8 cellular contexts compared by ENCODE assay signal in the genomic region with DNA sequence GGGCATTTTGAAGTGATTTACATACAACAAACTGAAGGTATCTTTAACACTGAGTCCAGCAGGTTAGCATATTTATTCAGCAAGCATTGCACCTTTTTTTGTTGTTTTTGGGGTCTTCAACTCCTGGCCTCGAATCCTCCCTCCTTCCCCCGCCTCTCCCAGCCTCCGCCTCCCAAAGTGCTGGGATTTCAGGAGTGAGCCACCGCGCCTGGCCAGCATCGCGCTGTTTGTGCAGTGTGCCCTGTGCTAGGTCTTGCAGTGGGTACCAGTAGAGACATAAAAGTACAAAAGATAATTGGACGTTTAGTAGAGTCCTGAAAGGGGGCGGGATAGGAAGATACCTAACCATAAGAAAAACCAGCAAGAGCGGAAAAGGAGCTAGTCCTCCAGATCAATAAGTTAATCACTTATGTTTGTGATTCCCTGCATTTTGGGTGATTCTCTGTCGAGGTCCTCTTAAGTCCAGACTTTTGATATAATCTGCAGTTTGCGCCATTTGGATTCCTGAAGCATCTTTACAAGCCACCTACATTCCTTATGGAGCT.
DNase-seq lines count a peak whose midpoint lies in the region; ATAC-seq and TF ChIP-seq lines count a peak whose summit lies in the region.

No MANE protein-coding gene starts in this region.

- H2AFZ ChIP-seq in mesenchymal stem cell (ENCODE audit: low read depth, low read length), result peak overlapping the region; percentile 77

- H2BK120ac ChIP-seq in mesenchymal stem cell (ENCODE audit: low read depth, low read length), result no peak overlapping the region

- H3K9me3 ChIP-seq in right atrium auricular region (no peaks in the 10 kb centered on the region), mesenchymal stem cell (ENCODE audit: control insufficient read depth, low read length) (no peaks in the 10 kb centered on the region), aorta (ENCODE audit: control insufficient read depth, low read length) (no peaks in the 10 kb centered on the region)

- H2BK5ac ChIP-seq in mesenchymal stem cell (ENCODE audit: low read depth, low read length, poor library complexity, severe bottlenecking), result no peak overlapping the region

- TF ChIP-seq CTCF in right atrium auricular region (IDR thresholded peaks at IDR 0.05), result no peak
- TF ChIP-seq CTCF in astrocyte of the cerebellum (IDR thresholded peaks at IDR 0.05; ENCODE audit: low read depth, low read length, missing control alignments), result no peak

- H3K36me3 ChIP-seq in right atrium auricular region (no peaks in the 10 kb centered on the region), mesenchymal stem cell (ENCODE audit: control insufficient read depth in 1 of 2, insufficient read depth in 2 of 2, low read depth in 1 of 2, low read length in 2 of 2) (no peaks in the 10 kb centered on the region), aorta (ENCODE audit: control insufficient read depth in 1 of 2, insufficient read depth in 2 of 2, low read length in 1 of 2) (no peaks in the 10 kb centered on the region)

- H4K8ac ChIP-seq in mesenchymal stem cell (ENCODE audit: low read length), result no peak overlapping the region

- peak overlapping the region; percentile 87 for H3K9ac ChIP-seq in mesenchymal stem cell (ENCODE audit: low read length)

- peak overlapping the region in 1 of 2 experiments; percentile 31 for H2BK12ac ChIP-seq in mesenchymal stem cell (ENCODE audit: low read length in 2 of 2)

- in situ Hi-C loops in astrocyte of the cerebellum (cut with HindIII; ENCODE audit: low sequenced_read_pairs), result no loop called here

- peak overlapping the region in 1 of 2 experiments; percentile 15 for H3K4ac ChIP-seq in mesenchymal stem cell (ENCODE audit: low read depth in 1 of 2, low read length in 2 of 2)

- H3K27me3 ChIP-seq in right atrium auricular region (no peaks in the 10 kb centered on the region), mesenchymal stem cell (ENCODE audit: control insufficient read depth in 1 of 2, insufficient read depth in 1 of 2, low read length in 2 of 2) (no peaks in the 10 kb centered on the region), aorta (ENCODE audit: control insufficient read depth in 1 of 2, insufficient read depth in 2 of 2, low read length in 1 of 2) (no peaks in the 10 kb centered on the region)

- H3K27ac ChIP-seq in right atrium auricular region (peak overlapping the region; percentile 80 to 85), mesenchymal stem cell (ENCODE audit: low read length, poor library complexity, severe bottlenecking) (peak overlapping the region; percentile 1), aorta (ENCODE audit: low read depth in 1 of 2, low read length in 2 of 2) (no peak overlapping the region)

- ATAC-seq in left cardiac atrium (no peak), aorta (ENCODE audit: low FRiP score) (no peak), HG02884 (IDR thresholded peaks at IDR 0.05; ENCODE audit: unreplicated experiment) (no peak)

- peak overlapping the region in 1 of 2 experiments; percentile 81 for H3K14ac ChIP-seq in mesenchymal stem cell (ENCODE audit: low read length in 2 of 2)

- 28% methylated on average over 11 of the region's 12 CpGs for WGBS in mesenchymal stem cell
- WGBS in aorta, 2 donors, result 78 to 80% methylated on average over 12 of the region's 12 CpGs

- H2AK5ac ChIP-seq in mesenchymal stem cell (ENCODE audit: low read length, severe bottlenecking), result no peak overlapping the region

- peak overlapping the region; percentile 92 for H3K4me2 ChIP-seq in mesenchymal stem cell (ENCODE audit: low read length, poor library complexity, severe bottlenecking)

- H3K18ac ChIP-seq in mesenchymal stem cell (ENCODE audit: low read depth in 1 of 2, low read length in 2 of 2), result peak overlapping the region in 1 of 2 experiments; percentile 34

- peaks cover 0 to 47% of the 10 kb centered on the region in 2 donors for H3K4me1 ChIP-seq in right atrium auricular region
- H3K4me1 ChIP-seq in mesenchymal stem cell (ENCODE audit: control insufficient read depth, insufficient read depth, low read depth, low read length), result peaks cover 9% of the 10 kb centered on the region
- peaks cover 0 to 6% of the 10 kb centered on the region in 2 donors for H3K4me1 ChIP-seq in aorta (ENCODE audit: control insufficient read depth in 1 of 2, insufficient read depth in 2 of 2, low read length in 2 of 2)

- no peak overlapping the region for H3K23ac ChIP-seq in mesenchymal stem cell (ENCODE audit: low read length in 2 of 2)

- no peak overlapping the region for H4K91ac ChIP-seq in mesenchymal stem cell (ENCODE audit: low read length)

- DNase-seq in right atrium auricular region (ENCODE audit: low spot score) (no peak), left cardiac atrium (no peak), astrocyte of the cerebellum (ENCODE audit: low read depth) (no peak), mesenchymal stem cell (no peak), aorta (no peak), NOMO-1 (lab: John Stamatoyannopoulos, UW; ENCODE audit: unreplicated experiment in 2 of 2) (no peak), COLO668 (lab: John Stamatoyannopoulos, UW; ENCODE audit: unreplicated experiment) (no peak)

- intact Hi-C loops in left cardiac atrium (cut with DNase I), result no loop called here
- intact Hi-C loops in aorta (cut with DNase I), result no loop called here

- H3K4me3 ChIP-seq in right atrium auricular region (peak overlapping the region; percentile 57 to 73), astrocyte of the cerebellum (ENCODE audit: low read depth, low read length) (peak overlapping the region; percentile 69), mesenchymal stem cell (ENCODE audit: insufficient read depth in 1 of 2, low read depth in 1 of 2, low read length in 2 of 2) (peak overlapping the region in 1 of 2 experiments; percentile 81), aorta (ENCODE audit: low read length in 2 of 2) (peak overlapping the region; percentile 82 to 89)

- H2BK15ac ChIP-seq in mesenchymal stem cell (ENCODE audit: low read depth, poor library complexity, severe bottlenecking), result no peak overlapping the region

- peaks cover 18% of the 10 kb centered on the region for H3K79me1 ChIP-seq in mesenchymal stem cell (replicated peaks; ENCODE audit: low read length, poor library complexity, severe bottlenecking)

Comparison
In these comparisons a context has a peak if more than half of its experiments do, and no peak if none do; other contexts are left out.
1. H3K27ac ChIP-seq: peak in right atrium auricular region (2 of 2) and mesenchymal stem cell (single experiment); none in aorta (0 of 2).